In genomic region chr2:127504552-127505460, GRCh38 we compare ENCODE assay signal across 18 cellular contexts. TPM values are rescaled to one million over a fixed set of nuclear protein-coding genes. Genes with fewer than 3 reads are reported as not detected.
A peak's percentile ranks its signal among the peaks of the same experiment; 100 is the strongest.
DNase-seq lines count a peak whose midpoint lies in the region; ATAC-seq and TF ChIP-seq lines count a peak whose summit lies in the region.
"Had no signal": no experiment of that assay in that cellular context is flagged by ENCODE, and none has a peak within 500 bp of the region (broad histone marks: within the 10 kb centered on the region; RNA-seq: fewer than 3 reads in every experiment).

No MANE protein-coding gene starts in this region.

- intact Hi-C loops in activated CD4-positive, alpha-beta memory T cell treated with anti-CD3 and anti-CD28 coated beads for 36 hours (cut with micrococcal nuclease): no loop called here
- intact Hi-C loops in posterior cingulate gyrus (cut with DNase I): no loop called here
- intact Hi-C loops in right cardiac atrium (cut with DNase I): no loop called here
- intact Hi-C loops in testis (cut with DNase I; ENCODE audit: low total_unique reads): no loop called here

- no peaks in the 10 kb centered on the region for H3K9me3 ChIP-seq in right cardiac atrium (ENCODE audit: control insufficient read depth, low read length)
- H3K9me3 ChIP-seq in testis: no peaks in the 10 kb centered on the region
- H3K9me3 ChIP-seq: A549, thoracic aorta had no signal

- no peaks in the 10 kb centered on the region for H3K27me3 Mint-ChIP-seq in activated CD4-positive, alpha-beta memory T cell treated with anti-CD3 and anti-CD28 coated beads for 36 hours
- H3K27me3 Mint-ChIP-seq in activated CD4-positive, alpha-beta memory T cell treated with anti-CD3 and anti-CD28 coated beads, Interleukin-2, amount 10 ng/mL, durations not matched to agents 7 days and 5 days: no peaks in the 10 kb centered on the region
- no peaks in the 10 kb centered on the region for H3K27me3 Mint-ChIP-seq in central memory CD8-positive, alpha-beta T cell

- ATAC-seq in central memory CD8-positive, alpha-beta T cell (replicated peaks; ENCODE audit: extremely low read depth, poor library complexity, severe bottlenecking): no peak
- no peak for ATAC-seq in right cardiac atrium
- ATAC-seq: A549, left ventricle myocardium superior had no signal

- H3K4me1 ChIP-seq in right cardiac atrium (ENCODE audit: control insufficient read depth, insufficient read depth, low read length): peaks cover 5% of the 10 kb centered on the region
- H3K4me1 ChIP-seq in testis: peaks cover 22% of the 10 kb centered on the region
- H3K4me1 ChIP-seq: neural progenitor cell had no signal

- H3K27ac ChIP-seq in right cardiac atrium (ENCODE audit: low read length): no peak overlapping the region
- H3K27ac ChIP-seq in testis: no peak overlapping the region
- H3K27ac ChIP-seq: A549, epithelial cell of prostate, hepatocyte, neural progenitor cell, thoracic aorta had no signal

- H3K9me3 Mint-ChIP-seq in activated CD4-positive, alpha-beta memory T cell treated with anti-CD3 and anti-CD28 coated beads for 36 hours: no peaks in the 10 kb centered on the region
- H3K9me3 Mint-ChIP-seq in activated CD4-positive, alpha-beta memory T cell treated with anti-CD3 and anti-CD28 coated beads, Interleukin-2, amount 10 ng/mL, durations not matched to agents 7 days and 5 days: no peaks in the 10 kb centered on the region
- no peaks in the 10 kb centered on the region for H3K9me3 Mint-ChIP-seq in central memory CD8-positive, alpha-beta T cell
- H3K9me3 Mint-ChIP-seq: neural progenitor cell had no signal

- POLR2A ChIA-PET in activated CD4-positive, alpha-beta memory T cell treated with anti-CD3 and anti-CD28 coated beads for 36 hours (lab: Charles Lee): interaction anchor here (1.6 kb wide), 1 partner anchor 22 kb away, joined by 6 read pairs; the partner anchor contains the start of gene IWS1
- POLR2A ChIA-PET in activated CD4-positive, alpha-beta memory T cell treated with anti-CD3 and anti-CD28 coated beads, Interleukin-2, amount 10 ng/mL, durations not matched to agents 7 days and 5 days (lab: Charles Lee): interaction anchor here (1.0 to 1.5 kb wide), 2 partner anchors 22 to 58 kb away, joined by 3 to 4 read pairs; partner anchors contain the start of gene IWS1

- no peaks in the 10 kb centered on the region for H3K36me3 ChIP-seq in testis (ENCODE audit: low read depth, missing control alignments)

- DNase-seq in activated CD4-positive, alpha-beta memory T cell treated with anti-CD3 and anti-CD28 coated beads for 36 hours: no peak
- no peak for DNase-seq in activated CD4-positive, alpha-beta memory T cell treated with anti-CD3 and anti-CD28 coated beads, Interleukin-2, amount 10 ng/mL, durations not matched to agents 7 days and 5 days
- peak; percentile 33 for DNase-seq in HK-2 (ENCODE audit: unreplicated experiment)
- no peak for DNase-seq in central memory CD8-positive, alpha-beta T cell (ENCODE audit: low spot score in 2 of 2)
- peak; percentile 62 for DNase-seq in pons (ENCODE audit: low spot score)
- no peak for DNase-seq in posterior cingulate gyrus
- DNase-seq in right cardiac atrium: no peak
- no peak for DNase-seq in testis
- DNase-seq: activated CD4-positive, alpha-beta T cell treated with anti-CD3 and anti-CD28 coated beads for 48 hours; activated gamma-delta T cell treated with Interleukin-2 at 50 U/mL for 16 hours; DMS 273 treated with DMSO at 0.1 percent for 48 hours; left ventricle myocardium superior; NCI-H226 had no signal

- H3K27me3 ChIP-seq in right cardiac atrium (ENCODE audit: control insufficient read depth, insufficient read depth) (no peaks in the 10 kb centered on the region), testis (no peaks in the 10 kb centered on the region)
- H3K27me3 ChIP-seq: hepatocyte, neural progenitor cell had no signal

- 89% methylated on average over 13 of the region's 13 CpGs for WGBS in right cardiac atrium
- 78 to 88% methylated on average over 12 to 13 of the region's 13 CpGs for WGBS in testis, 2 donors

- peak overlapping the region; percentile 10 for H3K27ac Mint-ChIP-seq in activated CD4-positive, alpha-beta memory T cell treated with anti-CD3 and anti-CD28 coated beads for 36 hours
- H3K27ac Mint-ChIP-seq in activated CD4-positive, alpha-beta memory T cell treated with anti-CD3 and anti-CD28 coated beads, Interleukin-2, amount 10 ng/mL, durations not matched to agents 7 days and 5 days: no peak overlapping the region
- H3K27ac Mint-ChIP-seq in central memory CD8-positive, alpha-beta T cell (ENCODE audit: low read depth): peak overlapping the region; percentile 47
- H3K27ac Mint-ChIP-seq: neural progenitor cell had no signal

- H3K36me3 Mint-ChIP-seq in activated CD4-positive, alpha-beta memory T cell treated with anti-CD3 and anti-CD28 coated beads for 36 hours: peaks cover 48% of the 10 kb centered on the region
- peaks cover 69% of the 10 kb centered on the region for H3K36me3 Mint-ChIP-seq in activated CD4-positive, alpha-beta memory T cell treated with anti-CD3 and anti-CD28 coated beads, Interleukin-2, amount 10 ng/mL, durations not matched to agents 7 days and 5 days (ENCODE audit: low read depth)
- H3K36me3 Mint-ChIP-seq in central memory CD8-positive, alpha-beta T cell (ENCODE audit: insufficient read depth): peaks cover 53% of the 10 kb centered on the region

- TF ChIP-seq CTCF in testis (IDR thresholded peaks at IDR 0.05): no peak

- H3K4me1 Mint-ChIP-seq in activated CD4-positive, alpha-beta memory T cell treated with anti-CD3 and anti-CD28 coated beads for 36 hours (ENCODE audit: low read depth): peaks cover 40% of the 10 kb centered on the region
- H3K4me1 Mint-ChIP-seq in activated CD4-positive, alpha-beta memory T cell treated with anti-CD3 and anti-CD28 coated beads, Interleukin-2, amount 10 ng/mL, durations not matched to agents 7 days and 5 days: peaks cover 17% of the 10 kb centered on the region
- H3K4me1 Mint-ChIP-seq in central memory CD8-positive, alpha-beta T cell: peaks cover 26% of the 10 kb centered on the region
- H3K4me1 Mint-ChIP-seq: neural progenitor cell had no signal

- TF ChIP-seq POLR2A in testis (IDR thresholded peaks at IDR 0.05): no peak

- H3K4me3 Mint-ChIP-seq in activated CD4-positive, alpha-beta memory T cell treated with anti-CD3 and anti-CD28 coated beads for 36 hours: no peak overlapping the region
- H3K4me3 Mint-ChIP-seq in activated CD4-positive, alpha-beta memory T cell treated with anti-CD3 and anti-CD28 coated beads, Interleukin-2, amount 10 ng/mL, durations not matched to agents 7 days and 5 days: no peak overlapping the region
- H3K4me3 Mint-ChIP-seq in central memory CD8-positive, alpha-beta T cell: no peak overlapping the region
- H3K4me3 Mint-ChIP-seq: neural progenitor cell had no signal

- H3K4me3 ChIP-seq in right cardiac atrium (ENCODE audit: low read length) (no peak overlapping the region), testis (no peak overlapping the region)
- H3K4me3 ChIP-seq: A549, hepatocyte, neural progenitor cell, thoracic aorta had no signal

- CTCF ChIA-PET in activated CD4-positive, alpha-beta memory T cell treated with anti-CD3 and anti-CD28 coated beads for 36 hours (lab: Charles Lee): interaction anchor here (0.7 to 1.7 kb wide), 5 partner anchors 9 to 308 kb away, joined by 3 to 5 read pairs (median 4); no protein-coding TSS in a partner anchor
- CTCF ChIA-PET in activated CD4-positive, alpha-beta memory T cell treated with anti-CD3 and anti-CD28 coated beads, Interleukin-2, amount 10 ng/mL, durations not matched to agents 7 days and 5 days (lab: Charles Lee): interaction anchor here (0.9 to 1.5 kb wide), 4 partner anchors 19 to 26 kb away, joined by 3 to 4 read pairs (median 3); partner anchors contain the start of gene IWS1

RNA-seq across cellular contexts. Expression of gene IWS1, which starts 21.5 kb away (rescaled TPM):
- 10 to 100 TPM; 57.0 to 57.1 TPM for total RNA-seq in activated CD4-positive, alpha-beta memory T cell treated with anti-CD3 and anti-CD28 coated beads for 36 hours
- 10 to 100 TPM; 40.8 to 43.3 TPM for total RNA-seq in activated CD4-positive, alpha-beta memory T cell treated with anti-CD3 and anti-CD28 coated beads, Interleukin-2, amount 10 ng/mL, durations not matched to agents 7 days and 5 days
- total RNA-seq in right cardiac atrium: 10 to 100 TPM; 51.5 to 57.6 (median 53.4) TPM
- 64.4 TPM for polyA plus RNA-seq in right cardiac atrium
- 10 to 100 TPM; 39.6 to 52.7 TPM for total RNA-seq in testis
- 33.7 TPM for polyA plus RNA-seq in testis (ENCODE audit: insufficient read depth, low read depth, low replicate concordance)

RNA-seq across cellular contexts. Expression of gene MYO7B, which starts 30.7 kb away (rescaled TPM):
- under 1 TPM; 0.14 to 0.58 TPM for total RNA-seq in activated CD4-positive, alpha-beta memory T cell treated with anti-CD3 and anti-CD28 coated beads for 36 hours
- under 1 TPM; 0.13 to 0.18 TPM for total RNA-seq in activated CD4-positive, alpha-beta memory T cell treated with anti-CD3 and anti-CD28 coated beads, Interleukin-2, amount 10 ng/mL, durations not matched to agents 7 days and 5 days
- under 1 TPM; 0.29 to 0.56 (median 0.38) TPM for total RNA-seq in right cardiac atrium
- polyA plus RNA-seq in right cardiac atrium: 0.81 TPM
- 1 to 10 TPM; 3.6 to 5.6 TPM for total RNA-seq in testis
- polyA plus RNA-seq in testis (ENCODE audit: insufficient read depth, low read depth, low replicate concordance): 4.2 TPM

Comparison
In these comparisons a context has a peak if more than half of its experiments do, and no peak if none do; other contexts are left out.
1. DNase-seq: peak in HK-2 (single experiment) and pons (single experiment); none in activated CD4-positive, alpha-beta memory T cell treated with anti-CD3 and anti-CD28 coated beads for 36 hours (single experiment), activated CD4-positive, alpha-beta memory T cell treated with anti-CD3 and anti-CD28 coated beads, Interleukin-2, amount 10 ng/mL, durations not matched to agents 7 days and 5 days (single experiment), central memory CD8-positive, alpha-beta T cell (0 of 2), posterior cingulate gyrus (0 of 10), right cardiac atrium (0 of 3) and testis (single experiment).